ENCODE assay signal across 1 cellular context in genomic region chr1:46421739-46422138, GRCh38.
TF ChIP-seq lines count a peak whose summit lies in the region.

No MANE protein-coding gene starts in this region.

TF ChIP-seq in K562, 482 proteins besides CTCF, POLR2A, EP300 and RAD21 (continued from another document and continues in another):
- 0 out of 2 replicates have a peak, but pooled peaks have one; percentile 66 for TF ChIP-seq ZNF592 (IDR thresholded peaks at IDR 0.05)
- TF ChIP-seq GATA2 (CRISPR knock-in tag; IDR thresholded peaks at IDR 0.05) = peak; percentile 75
- TF ChIP-seq PURB (CRISPR knock-in tag; IDR thresholded peaks at IDR 0.05; ENCODE audit: low read depth) = no peak
- TF ChIP-seq, protein P1, sequence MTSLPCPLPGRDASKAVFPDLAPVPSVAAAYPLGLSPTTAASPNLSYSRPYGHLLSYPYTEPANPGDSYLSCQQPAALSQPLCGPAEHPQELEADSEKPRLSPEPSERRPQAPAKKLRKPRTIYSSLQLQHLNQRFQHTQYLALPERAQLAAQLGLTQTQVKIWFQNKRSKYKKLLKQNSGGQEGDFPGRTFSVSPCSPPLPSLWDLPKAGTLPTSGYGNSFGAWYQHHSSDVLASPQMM (CRISPR knock-in tag; IDR thresholded peaks at IDR 0.05) = no peak
- peak in 1 of 2 experiments; percentile 77; a peak in 2 of 4 replicates for TF ChIP-seq HDAC1 (IDR thresholded peaks at IDR 0.05)
- TF ChIP-seq TRIM24 (IDR thresholded peaks at IDR 0.05) = peak; percentile 60 to 69; a peak in 1 of 4 replicates
- 0 out of 2 replicates have a peak, but pooled peaks have one; percentile 30 for TF ChIP-seq FOSL1 (tag; conservative IDR thresholded peaks at IDR 0.05)
- TF ChIP-seq SMARCC2 (IDR thresholded peaks at IDR 0.05; ENCODE audit: low read depth) = 0 out of 2 replicates have a peak, but pooled peaks have one; percentile 27
- TF ChIP-seq, protein P2, sequence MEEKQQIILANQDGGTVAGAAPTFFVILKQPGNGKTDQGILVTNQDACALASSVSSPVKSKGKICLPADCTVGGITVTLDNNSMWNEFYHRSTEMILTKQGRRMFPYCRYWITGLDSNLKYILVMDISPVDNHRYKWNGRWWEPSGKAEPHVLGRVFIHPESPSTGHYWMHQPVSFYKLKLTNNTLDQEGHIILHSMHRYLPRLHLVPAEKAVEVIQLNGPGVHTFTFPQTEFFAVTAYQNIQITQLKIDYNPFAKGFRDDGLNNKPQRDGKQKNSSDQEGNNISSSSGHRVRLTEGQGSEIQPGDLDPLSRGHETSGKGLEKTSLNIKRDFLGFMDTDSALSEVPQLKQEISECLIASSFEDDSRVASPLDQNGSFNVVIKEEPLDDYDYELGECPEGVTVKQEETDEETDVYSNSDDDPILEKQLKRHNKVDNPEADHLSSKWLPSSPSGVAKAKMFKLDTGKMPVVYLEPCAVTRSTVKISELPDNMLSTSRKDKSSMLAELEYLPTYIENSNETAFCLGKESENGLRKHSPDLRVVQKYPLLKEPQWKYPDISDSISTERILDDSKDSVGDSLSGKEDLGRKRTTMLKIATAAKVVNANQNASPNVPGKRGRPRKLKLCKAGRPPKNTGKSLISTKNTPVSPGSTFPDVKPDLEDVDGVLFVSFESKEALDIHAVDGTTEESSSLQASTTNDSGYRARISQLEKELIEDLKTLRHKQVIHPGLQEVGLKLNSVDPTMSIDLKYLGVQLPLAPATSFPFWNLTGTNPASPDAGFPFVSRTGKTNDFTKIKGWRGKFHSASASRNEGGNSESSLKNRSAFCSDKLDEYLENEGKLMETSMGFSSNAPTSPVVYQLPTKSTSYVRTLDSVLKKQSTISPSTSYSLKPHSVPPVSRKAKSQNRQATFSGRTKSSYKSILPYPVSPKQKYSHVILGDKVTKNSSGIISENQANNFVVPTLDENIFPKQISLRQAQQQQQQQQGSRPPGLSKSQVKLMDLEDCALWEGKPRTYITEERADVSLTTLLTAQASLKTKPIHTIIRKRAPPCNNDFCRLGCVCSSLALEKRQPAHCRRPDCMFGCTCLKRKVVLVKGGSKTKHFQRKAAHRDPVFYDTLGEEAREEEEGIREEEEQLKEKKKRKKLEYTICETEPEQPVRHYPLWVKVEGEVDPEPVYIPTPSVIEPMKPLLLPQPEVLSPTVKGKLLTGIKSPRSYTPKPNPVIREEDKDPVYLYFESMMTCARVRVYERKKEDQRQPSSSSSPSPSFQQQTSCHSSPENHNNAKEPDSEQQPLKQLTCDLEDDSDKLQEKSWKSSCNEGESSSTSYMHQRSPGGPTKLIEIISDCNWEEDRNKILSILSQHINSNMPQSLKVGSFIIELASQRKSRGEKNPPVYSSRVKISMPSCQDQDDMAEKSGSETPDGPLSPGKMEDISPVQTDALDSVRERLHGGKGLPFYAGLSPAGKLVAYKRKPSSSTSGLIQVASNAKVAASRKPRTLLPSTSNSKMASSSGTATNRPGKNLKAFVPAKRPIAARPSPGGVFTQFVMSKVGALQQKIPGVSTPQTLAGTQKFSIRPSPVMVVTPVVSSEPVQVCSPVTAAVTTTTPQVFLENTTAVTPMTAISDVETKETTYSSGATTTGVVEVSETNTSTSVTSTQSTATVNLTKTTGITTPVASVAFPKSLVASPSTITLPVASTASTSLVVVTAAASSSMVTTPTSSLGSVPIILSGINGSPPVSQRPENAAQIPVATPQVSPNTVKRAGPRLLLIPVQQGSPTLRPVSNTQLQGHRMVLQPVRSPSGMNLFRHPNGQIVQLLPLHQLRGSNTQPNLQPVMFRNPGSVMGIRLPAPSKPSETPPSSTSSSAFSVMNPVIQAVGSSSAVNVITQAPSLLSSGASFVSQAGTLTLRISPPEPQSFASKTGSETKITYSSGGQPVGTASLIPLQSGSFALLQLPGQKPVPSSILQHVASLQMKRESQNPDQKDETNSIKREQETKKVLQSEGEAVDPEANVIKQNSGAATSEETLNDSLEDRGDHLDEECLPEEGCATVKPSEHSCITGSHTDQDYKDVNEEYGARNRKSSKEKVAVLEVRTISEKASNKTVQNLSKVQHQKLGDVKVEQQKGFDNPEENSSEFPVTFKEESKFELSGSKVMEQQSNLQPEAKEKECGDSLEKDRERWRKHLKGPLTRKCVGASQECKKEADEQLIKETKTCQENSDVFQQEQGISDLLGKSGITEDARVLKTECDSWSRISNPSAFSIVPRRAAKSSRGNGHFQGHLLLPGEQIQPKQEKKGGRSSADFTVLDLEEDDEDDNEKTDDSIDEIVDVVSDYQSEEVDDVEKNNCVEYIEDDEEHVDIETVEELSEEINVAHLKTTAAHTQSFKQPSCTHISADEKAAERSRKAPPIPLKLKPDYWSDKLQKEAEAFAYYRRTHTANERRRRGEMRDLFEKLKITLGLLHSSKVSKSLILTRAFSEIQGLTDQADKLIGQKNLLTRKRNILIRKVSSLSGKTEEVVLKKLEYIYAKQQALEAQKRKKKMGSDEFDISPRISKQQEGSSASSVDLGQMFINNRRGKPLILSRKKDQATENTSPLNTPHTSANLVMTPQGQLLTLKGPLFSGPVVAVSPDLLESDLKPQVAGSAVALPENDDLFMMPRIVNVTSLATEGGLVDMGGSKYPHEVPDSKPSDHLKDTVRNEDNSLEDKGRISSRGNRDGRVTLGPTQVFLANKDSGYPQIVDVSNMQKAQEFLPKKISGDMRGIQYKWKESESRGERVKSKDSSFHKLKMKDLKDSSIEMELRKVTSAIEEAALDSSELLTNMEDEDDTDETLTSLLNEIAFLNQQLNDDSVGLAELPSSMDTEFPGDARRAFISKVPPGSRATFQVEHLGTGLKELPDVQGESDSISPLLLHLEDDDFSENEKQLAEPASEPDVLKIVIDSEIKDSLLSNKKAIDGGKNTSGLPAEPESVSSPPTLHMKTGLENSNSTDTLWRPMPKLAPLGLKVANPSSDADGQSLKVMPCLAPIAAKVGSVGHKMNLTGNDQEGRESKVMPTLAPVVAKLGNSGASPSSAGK (IDR thresholded peaks at IDR 0.05) = peak; percentile 50
- peak; percentile 73 for TF ChIP-seq BCOR (IDR thresholded peaks at IDR 0.05)
- TF ChIP-seq CTBP1 (IDR thresholded peaks at IDR 0.05; ENCODE audit: borderline replicate concordance) = peak; percentile 59
- 0 out of 2 replicates have a peak, but pooled peaks have one; percentile 21 for TF ChIP-seq CBX5 (IDR thresholded peaks at IDR 0.05; ENCODE audit: borderline replicate concordance, low read depth)
- TF ChIP-seq ZNF324 (CRISPR knock-in tag; IDR thresholded peaks at IDR 0.05) = no peak
- TF ChIP-seq ATF3 (IDR thresholded peaks at IDR 0.05) = peak; percentile 40; the same call in 1 of the 2 replicates
- no peak for TF ChIP-seq ATF3 (CRISPR knock-in tag; conservative IDR thresholded peaks at IDR 0.05)
- no peak for TF ChIP-seq ZKSCAN3 (CRISPR knock-in tag; IDR thresholded peaks at IDR 0.05)
- TF ChIP-seq KHSRP (IDR thresholded peaks at IDR 0.05) = no peak
- TF ChIP-seq TAL1 (IDR thresholded peaks at IDR 0.05) = 0 out of 2 replicates have a peak, but pooled peaks have one; percentile 6
- TF ChIP-seq, protein P3, sequence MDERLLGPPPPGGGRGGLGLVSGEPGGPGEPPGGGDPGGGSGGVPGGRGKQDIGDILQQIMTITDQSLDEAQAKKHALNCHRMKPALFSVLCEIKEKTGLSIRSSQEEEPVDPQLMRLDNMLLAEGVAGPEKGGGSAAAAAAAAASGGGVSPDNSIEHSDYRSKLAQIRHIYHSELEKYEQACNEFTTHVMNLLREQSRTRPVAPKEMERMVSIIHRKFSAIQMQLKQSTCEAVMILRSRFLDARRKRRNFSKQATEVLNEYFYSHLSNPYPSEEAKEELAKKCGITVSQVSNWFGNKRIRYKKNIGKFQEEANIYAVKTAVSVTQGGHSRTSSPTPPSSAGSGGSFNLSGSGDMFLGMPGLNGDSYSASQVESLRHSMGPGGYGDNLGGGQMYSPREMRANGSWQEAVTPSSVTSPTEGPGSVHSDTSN (CRISPR knock-in tag; IDR thresholded peaks at IDR 0.05; ENCODE audit: low read depth) = no peak
- TF ChIP-seq, protein P3 (tag; conservative IDR thresholded peaks at IDR 0.05; ENCODE audit: low read depth) = peak; percentile 90
- TF ChIP-seq LEF1 (IDR thresholded peaks at IDR 0.05) = peak; percentile 25; the same call in 1 of the 2 replicates
- peak; percentile 46; the same call in 1 of the 2 replicates for TF ChIP-seq HDAC2 (IDR thresholded peaks at IDR 0.05)
- TF ChIP-seq KDM1A (IDR thresholded peaks at IDR 0.05) = 0 out of 4 replicates have a peak, but pooled peaks of 1 of the 2 experiments have one; percentile 24
- no peak for TF ChIP-seq BDP1 (IDR thresholded peaks at IDR 0.05; ENCODE audit: insufficient read depth, insufficient read length)
- TF ChIP-seq FOXK2 (conservative IDR thresholded peaks at IDR 0.05 in 1 of 2, IDR thresholded peaks at IDR 0.05 in 1 of 2; ENCODE audit: low read depth in 2 of 2) = peak; percentile 45 to 56; a peak in 2 of 4 replicates
- TF ChIP-seq XRCC5 (IDR thresholded peaks at IDR 0.05; ENCODE audit: low read depth, low read length) = no peak
- peak; percentile 15; the same call in 1 of the 2 replicates for TF ChIP-seq MTA2 (IDR thresholded peaks at IDR 0.05; ENCODE audit: low read depth)
- peak; percentile 97 for TF ChIP-seq ZNF316 (IDR thresholded peaks at IDR 0.05)
- 0 out of 2 replicates have a peak, but pooled peaks have one; percentile 7 for TF ChIP-seq TAF7 (tag; IDR thresholded peaks at IDR 0.05)
- peak; percentile 46; the same call in 1 of the 2 replicates for TF ChIP-seq JUND (IDR thresholded peaks at IDR 0.05; ENCODE audit: borderline replicate concordance, low read depth, low read length)
- no peak; the same call in 2 of the 3 replicates for TF ChIP-seq JUND (tag; IDR thresholded peaks at IDR 0.05; ENCODE audit: borderline replicate concordance, low read depth, low read length)
- TF ChIP-seq, protein P4, sequence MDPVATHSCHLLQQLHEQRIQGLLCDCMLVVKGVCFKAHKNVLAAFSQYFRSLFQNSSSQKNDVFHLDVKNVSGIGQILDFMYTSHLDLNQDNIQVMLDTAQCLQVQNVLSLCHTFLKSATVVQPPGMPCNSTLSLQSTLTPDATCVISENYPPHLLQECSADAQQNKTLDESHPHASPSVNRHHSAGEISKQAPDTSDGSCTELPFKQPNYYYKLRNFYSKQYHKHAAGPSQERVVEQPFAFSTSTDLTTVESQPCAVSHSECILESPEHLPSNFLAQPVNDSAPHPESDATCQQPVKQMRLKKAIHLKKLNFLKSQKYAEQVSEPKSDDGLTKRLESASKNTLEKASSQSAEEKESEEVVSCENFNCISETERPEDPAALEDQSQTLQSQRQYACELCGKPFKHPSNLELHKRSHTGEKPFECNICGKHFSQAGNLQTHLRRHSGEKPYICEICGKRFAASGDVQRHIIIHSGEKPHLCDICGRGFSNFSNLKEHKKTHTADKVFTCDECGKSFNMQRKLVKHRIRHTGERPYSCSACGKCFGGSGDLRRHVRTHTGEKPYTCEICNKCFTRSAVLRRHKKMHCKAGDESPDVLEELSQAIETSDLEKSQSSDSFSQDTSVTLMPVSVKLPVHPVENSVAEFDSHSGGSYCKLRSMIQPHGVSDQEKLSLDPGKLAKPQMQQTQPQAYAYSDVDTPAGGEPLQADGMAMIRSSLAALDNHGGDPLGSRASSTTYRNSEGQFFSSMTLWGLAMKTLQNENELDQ (CRISPR knock-in tag; IDR thresholded peaks at IDR 0.05; ENCODE audit: borderline replicate concordance) = no peak
- TF ChIP-seq, protein P5, sequence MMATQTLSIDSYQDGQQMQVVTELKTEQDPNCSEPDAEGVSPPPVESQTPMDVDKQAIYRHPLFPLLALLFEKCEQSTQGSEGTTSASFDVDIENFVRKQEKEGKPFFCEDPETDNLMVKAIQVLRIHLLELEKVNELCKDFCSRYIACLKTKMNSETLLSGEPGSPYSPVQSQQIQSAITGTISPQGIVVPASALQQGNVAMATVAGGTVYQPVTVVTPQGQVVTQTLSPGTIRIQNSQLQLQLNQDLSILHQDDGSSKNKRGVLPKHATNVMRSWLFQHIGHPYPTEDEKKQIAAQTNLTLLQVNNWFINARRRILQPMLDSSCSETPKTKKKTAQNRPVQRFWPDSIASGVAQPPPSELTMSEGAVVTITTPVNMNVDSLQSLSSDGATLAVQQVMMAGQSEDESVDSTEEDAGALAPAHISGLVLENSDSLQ (IDR thresholded peaks at IDR 0.05) = peak; percentile 90
